In genomic region chr16:27448531-27449433, GRCh38 we compare ENCODE assay signal across 14 cellular contexts. TPM values are rescaled to one million over a fixed set of nuclear protein-coding genes. Genes with fewer than 3 reads are reported as not detected.
A peak's percentile ranks its signal among the peaks of the same experiment; 100 is the strongest.
DNase-seq lines count a peak whose midpoint lies in the region; ATAC-seq, FAIRE-seq and TF ChIP-seq lines count a peak whose summit lies in the region.
"Had no signal": no experiment of that assay in that cellular context is flagged by ENCODE, and none has a peak within 500 bp of the region (broad histone marks: within the 10 kb centered on the region; RNA-seq: fewer than 3 reads in every experiment).

No MANE protein-coding gene starts in this region.

- H3K27me3 Mint-ChIP-seq in CD4-positive, alpha-beta T cell, result no peaks in the 10 kb centered on the region

- in situ Hi-C loops in K562 (cut with MboI), result no loop called here

- H3K27ac ChIP-seq in A549 (no peak overlapping the region), K562 (ENCODE audit: extremely low read depth, low read depth, low read length) (no peak overlapping the region)
- H3K27ac ChIP-seq in CD4-positive, alpha-beta T cell (ENCODE audit: low read depth, low read length), result peak overlapping the region; percentile 18
- H3K27ac ChIP-seq: sigmoid colon had no signal

- no peak for TF ChIP-seq EP300 in A549 (IDR thresholded peaks at IDR 0.05)
- no peak for TF ChIP-seq EP300 in K562 (IDR thresholded peaks at IDR 0.05; ENCODE audit: low read length)

- H3K27me3 ChIP-seq in CD4-positive, alpha-beta T cell (ENCODE audit: control insufficient read depth, insufficient read depth, low read length), result no peaks in the 10 kb centered on the region
- H3K27me3 ChIP-seq in K562 (ENCODE audit: control insufficient read depth in 2 of 2, insufficient read depth in 2 of 2, low read length in 2 of 2) (peaks cover 20 to 41% of the 10 kb centered on the region in 2 experiments; a peak in 4 of 5 replicates), BE2C (peaks cover 11% of the 10 kb centered on the region)
- H3K27me3 ChIP-seq: MG63 had no signal

- intact Hi-C loops in CD4-positive, alpha-beta T cell (cut with DNase I, micrococcal nuclease), result loop anchor here in 1 of 2 experiments (5.0 kb wide), 2 partner anchors 131 to 211 kb away; no protein-coding TSS in a partner anchor
- intact Hi-C loops in K562 (cut with micrococcal nuclease), result no loop called here

- TF ChIP-seq CTCF in A549 (IDR thresholded peaks at IDR 0.05) (no peak), K562 (IDR thresholded peaks at IDR 0.05 in 2 of 3, conservative IDR thresholded peaks at IDR 0.05 in 1 of 3; ENCODE audit: insufficient read depth in 2 of 3, low read depth in 1 of 3, low read length in 3 of 3) (no peak), BE2C (IDR thresholded peaks at IDR 0.05; ENCODE audit: low read depth, low read length) (no peak)
- TF ChIP-seq CTCF in CD4-positive, alpha-beta T cell (IDR thresholded peaks at IDR 0.05), result no peak

- H3K9me1 ChIP-seq in K562 (ENCODE audit: control insufficient read depth, insufficient read depth, low read length), result no peaks in the 10 kb centered on the region

- peak overlapping the region; percentile 93 for H3K27ac Mint-ChIP-seq in CD4-positive, alpha-beta T cell

- TF ChIP-seq RAD21 in A549 (conservative IDR thresholded peaks at IDR 0.05 in 1 of 2, IDR thresholded peaks at IDR 0.05 in 1 of 2) (no peak), K562 (CRISPR knock-in tag; conservative IDR thresholded peaks at IDR 0.05 in 1 of 2, IDR thresholded peaks at IDR 0.05 in 1 of 2) (no peak)

- FAIRE-seq in A549 (lab: Jason Lieb, UNC) (no peak), K562 (lab: Jason Lieb, UNC) (no peak)

- H3K4me1 Mint-ChIP-seq in CD4-positive, alpha-beta T cell (ENCODE audit: low read depth), result peaks cover 81% of the 10 kb centered on the region

- no peak overlapping the region for H2AFZ ChIP-seq in K562 (ENCODE audit: low read depth, low read length)

- peaks cover 18% of the 10 kb centered on the region for H3K9me3 ChIP-seq in A549
- peaks cover 10% of the 10 kb centered on the region for H3K9me3 ChIP-seq in CD4-positive, alpha-beta T cell (ENCODE audit: control insufficient read depth, low read length)
- peaks cover 4% of the 10 kb centered on the region; the same call in 1 of the 2 replicates for H3K9me3 ChIP-seq in K562 (replicated peaks; ENCODE audit: control insufficient read depth, insufficient read depth, low read depth, low read length)
- peaks cover 5% of the 10 kb centered on the region for H3K9me3 ChIP-seq in BE2C

- no peaks in the 10 kb centered on the region for H3K9me3 Mint-ChIP-seq in CD4-positive, alpha-beta T cell

- H3K4me3 Mint-ChIP-seq in CD4-positive, alpha-beta T cell, result peak overlapping the region; percentile 38

- H3K36me3 ChIP-seq in K562 (ENCODE audit: control insufficient read depth, insufficient read depth, low read length), result no peaks in the 10 kb centered on the region
- no peaks in the 10 kb centered on the region for H3K36me3 ChIP-seq in BE2C
- H3K36me3 ChIP-seq: sigmoid colon had no signal

- ATAC-seq in A549 (peak; percentile 21 to 26; a peak in 2 of 6 replicates), K562 (peak; percentile 30)
- no peak for ATAC-seq in CD4-positive, alpha-beta T cell (ENCODE audit: poor library complexity)

- no peaks in the 10 kb centered on the region for H3K79me2 ChIP-seq in K562 (ENCODE audit: control insufficient read depth, insufficient read depth, low read length)

- WGBS in A549 (ENCODE audit: missing lambda C conversion rate), result 79% methylated on average over 11 of the region's 19 CpGs
- WGBS in K562 (ENCODE audit: insufficient coverage, low coverage, missing lambda C conversion rate), result 9% methylated on average over 19 of the region's 19 CpGs

- H3K4me3 ChIP-seq in A549 (no peak overlapping the region), K562 (no peak overlapping the region), BE2C (ENCODE audit: low read depth, low read length) (no peak overlapping the region)
- H3K4me3 ChIP-seq: MG63, sigmoid colon had no signal

- TF ChIP-seq POLR2A in A549 (IDR thresholded peaks at IDR 0.05; ENCODE audit: low read length) (no peak), K562 (conservative IDR thresholded peaks at IDR 0.05) (no peak)

- peaks cover 69% of the 10 kb centered on the region for H3K36me3 Mint-ChIP-seq in CD4-positive, alpha-beta T cell (ENCODE audit: low read depth)

- DNase-seq in A549 (ENCODE audit: low read depth in 1 of 2, low spot score in 1 of 2) (no peak), NCI-H524 (lab: John Stamatoyannopoulos, UW) (peak; percentile 51 to 91), K562 (ENCODE audit: extremely low read depth in 1 of 4, low spot score in 3 of 4) (no peak), DMS153 (lab: John Stamatoyannopoulos, UW) (no peak), BE2C (no peak), superior temporal gyrus (ENCODE audit: extremely low spot score) (no peak)
- DNase-seq in CD4-positive, alpha-beta T cell, result no peak
- DNase-seq: activated gamma-delta T cell; central memory CD4-positive, alpha-beta T cell; erythroblast; MG63; NCI-H526; sigmoid colon had no signal

- no TSS peak for BruUV-seq in K562 (replicated peaks; lab: Mats Ljungman, UMichigan)

- H4K20me1 ChIP-seq in K562 (replicated peaks; ENCODE audit: control insufficient read depth, insufficient read depth, low read length), result no peaks in the 10 kb centered on the region

- H3K4me2 ChIP-seq in A549, result no peak overlapping the region
- no peak overlapping the region for H3K4me2 ChIP-seq in K562 (ENCODE audit: insufficient read depth, low read length)

- H3K4me1 ChIP-seq in A549, result no peaks in the 10 kb centered on the region
- H3K4me1 ChIP-seq in K562 (replicated peaks in 1 of 2; ENCODE audit: control insufficient read depth in 2 of 2, insufficient read depth in 2 of 2, low read length in 2 of 2), result peaks cover 0 to 10% of the 10 kb centered on the region in 2 experiments; a peak in 1 of 5 replicates
- no peaks in the 10 kb centered on the region for H3K4me1 ChIP-seq in BE2C
- H3K4me1 ChIP-seq: sigmoid colon had no signal

- no peak overlapping the region for H3K9ac ChIP-seq in K562 (ENCODE audit: insufficient read depth in 1 of 2, low read depth in 2 of 2, low read length in 2 of 2)

- POLR2A ChIA-PET in A549 (lab: Yijun Ruan, JAX), result no interaction called here
- POLR2A ChIA-PET in CD4-positive, alpha-beta T cell (lab: Charles Lee), result no interaction called here
- POLR2A ChIA-PET in K562 (lab: Yijun Ruan, JAX), result interaction anchor here (0.6 to 1.2 kb wide), 6 partner anchors 12 to 136 kb away, joined by 3 read pairs; no protein-coding TSS in a partner anchor

- CTCF ChIA-PET in A549 (lab: Yijun Ruan, JAX) (interaction anchor here (0.7 to 1.2 kb wide), 2 partner anchors 8 to 10 kb away, joined by 3 read pairs; no protein-coding TSS in a partner anchor), K562 (lab: Yijun Ruan, JAX; ENCODE audit: low intra/inter-chr PET ratio) (no interaction called here)
- CTCF ChIA-PET in CD4-positive, alpha-beta T cell (lab: Charles Lee), result no interaction called here

TF ChIP-seq in A549, 52 proteins besides CTCF, POLR2A, EP300 and RAD21:
- TF ChIP-seq FOSL2 (IDR thresholded peaks at IDR 0.05), result no peak
- no peak for TF ChIP-seq FOSL2 (CRISPR knock-in tag; IDR thresholded peaks at IDR 0.05)
- TF ChIP-seq PHF8 (IDR thresholded peaks at IDR 0.05; ENCODE audit: borderline replicate concordance, low read depth), result no peak
- no peak for TF ChIP-seq ZNF302 (CRISPR knock-in tag; IDR thresholded peaks at IDR 0.05)
TF ChIP-seq in A549: peak in this region for 0.

TF ChIP-seq in K562, 482 proteins besides CTCF, POLR2A, EP300 and RAD21:
- TF ChIP-seq CTBP1 (IDR thresholded peaks at IDR 0.05; ENCODE audit: borderline replicate concordance) (0 out of 2 replicates have a peak, but pooled peaks have one; percentile 20), RHOXF2B (CRISPR knock-in tag; conservative IDR thresholded peaks at IDR 0.05) (no peak)

RNA-seq across cellular contexts. Expression of gene IL21R, which starts 46.8 kb away (rescaled TPM):
- 0.07 and 0.09 TPM in 2 replicates for polyA plus RNA-seq in A549 (2011; rRNA removed)
- polyA plus RNA-seq in A549 (2012; cell fraction: cytosol; rRNA removed), result 0.04 and 0.07 TPM in 2 replicates
- 0.04 and 0.10 TPM in 2 replicates for polyA plus RNA-seq in A549 (2012; cell fraction: nucleus; rRNA removed)
- polyA plus RNA-seq in A549 (2017; fragmentation: RNase III; extraction: RNeasy Plus Mini Kit Qiagen cat#74134 plus additional on column Dnase treatment), result 0.04 TPM in 3 replicates
- polyA minus RNA-seq in A549 (2011; rRNA and poly(A)+ RNA removed), result 0.10 TPM in 1 of 2 replicates, not detected in the other
- 10 to 100 TPM; 34.5 to 34.8 TPM for total RNA-seq in CD4-positive, alpha-beta T cell
- total RNA-seq in K562 (2011; cell fraction: chromatin; rRNA removed; ENCODE audit: low replicate concordance), result 1.4 and 2.4 TPM in 2 replicates
- total RNA-seq in K562 (2011; cell fraction: nucleolus; rRNA removed), result 2.1 and 2.3 TPM in 2 replicates
- total RNA-seq in K562 (2011; cell fraction: nucleoplasm; rRNA removed), result 1.6 and 2.1 TPM in 2 replicates
- total RNA-seq in K562 (2014; rRNA removed), result 0.14 and 0.33 TPM in 2 replicates
- total RNA-seq in K562 (2014; rRNA removed; fragmentation: Illumina TruSeq; extraction: Trizol), result 0.22 TPM in 2 replicates
- total RNA-seq in K562 (2015; rRNA removed; fragmentation: Illumina TruSeq; extraction: Trizol), result 0.11 and 0.19 TPM in 2 replicates
- 0.29 and 0.51 TPM in 2 replicates for total RNA-seq in K562 (2021)
- polyA plus RNA-seq in K562 (2011; rRNA removed), result 0.21 and 0.46 TPM in 2 replicates
- polyA plus RNA-seq in K562 (2011; cell fraction: cytosol; rRNA removed), result 0.15 and 0.58 TPM in 2 replicates
- polyA plus RNA-seq in K562 (2011; cell fraction: nucleus; rRNA removed), result 0.27 and 0.67 TPM in 2 replicates
- polyA plus RNA-seq in K562 (2012), result 0.42 and 3.6 TPM in 2 replicates
- polyA plus RNA-seq in K562 (2014; fragmentation: Illumina TruSeq; extraction: Trizol), result 0.34 and 0.46 TPM in 2 replicates
- under 1 TPM in 1 of 2 experiments, not detected in 1; 0.04 TPM for polyA plus RNA-seq in K562 (2014; fragmentation: Nextera tagmentation; extraction: Ambion mirVana)
- polyA plus RNA-seq in K562 (2014; rRNA removed), result 0.15 and 0.62 TPM in 2 replicates
- 0.63 and 0.74 TPM in 2 replicates for polyA minus RNA-seq in K562 (2011; rRNA and poly(A)+ RNA removed)
- polyA minus RNA-seq in K562 (2011; cell fraction: cytosol; rRNA and poly(A)+ RNA removed), result 0.38 TPM in 1 of 2 replicates, not detected in the other
- 0.44 and 0.94 TPM in 2 replicates for polyA minus RNA-seq in K562 (2011; cell fraction: nucleus; rRNA and poly(A)+ RNA removed)
- not detected for polyA plus RNA-seq in BE2C (2012; ENCODE audit: insufficient read depth, insufficient read length, low read depth)
- polyA plus RNA-seq: neural cell had no signal

Comparison
In these comparisons a context has a peak if more than half of its experiments do, and no peak if none do; other contexts are left out.
1. DNase-seq: peak in NCI-H524 (2 of 2); none in A549 (0 of 2), CD4-positive, alpha-beta T cell (0 of 10), K562 (0 of 4), DMS153 (single experiment), BE2C (single experiment) and superior temporal gyrus (single experiment).
2. RNA of gene IL21R, which starts 46.8 kb away (total RNA-seq): 34.5 to 34.8 TPM in CD4-positive, alpha-beta T cell; 0.11 to 2.4 TPM in K562; every median in the first group is over 10 times any median in the second.